1 cellular context compared by ENCODE assay signal in genomic region chr1:247156787-247157232, GRCh38.
TF ChIP-seq lines count a peak whose summit lies in the region.

No MANE protein-coding gene starts in this region.

TF ChIP-seq in K562, 482 proteins besides CTCF, POLR2A, EP300 and RAD21 (continued from another document and continues in another):
- no peak for TF ChIP-seq MITF (IDR thresholded peaks at IDR 0.05)
- TF ChIP-seq COPS2 (conservative IDR thresholded peaks at IDR 0.05) = no peak
- no peak for TF ChIP-seq ZNF780A (CRISPR knock-in tag; IDR thresholded peaks at IDR 0.05)
- no peak for TF ChIP-seq NCOR1 (IDR thresholded peaks at IDR 0.05)
- TF ChIP-seq U2AF2 (optimal IDR thresholded peaks at IDR 0.05; ENCODE audit: low read depth, low read length) = no peak
- no peak for TF ChIP-seq KAT2B (IDR thresholded peaks at IDR 0.05; ENCODE audit: low read depth, low read length)
- TF ChIP-seq ASH1L (IDR thresholded peaks at IDR 0.05; ENCODE audit: borderline replicate concordance, low read depth, partially characterized antibody) = no peak
- TF ChIP-seq SP2 (IDR thresholded peaks at IDR 0.05; ENCODE audit: extremely low read depth, low read depth, low read length, poor library complexity, severe bottlenecking) = no peak
- TF ChIP-seq RBM39 (optimal IDR thresholded peaks at IDR 0.05; ENCODE audit: low read depth, low read length) = no peak
- TF ChIP-seq HMGXB4 (CRISPR knock-in tag; IDR thresholded peaks at IDR 0.05) = no peak
- peak; percentile 96 for TF ChIP-seq XRCC3 (IDR thresholded peaks at IDR 0.05)
- no peak for TF ChIP-seq HNRNPK (IDR thresholded peaks at IDR 0.05; ENCODE audit: low read depth, low read length, poor library complexity, severe bottlenecking)
- no peak for TF ChIP-seq RAD51 (IDR thresholded peaks at IDR 0.05; ENCODE audit: borderline replicate concordance, low read depth)
- peak; percentile 43; the same call in 1 of the 2 replicates for TF ChIP-seq ZEB2 (IDR thresholded peaks at IDR 0.05)
- TF ChIP-seq ESRRB (CRISPR knock-in tag; IDR thresholded peaks at IDR 0.05; ENCODE audit: borderline replicate concordance) = no peak
- TF ChIP-seq ZNF12 (CRISPR knock-in tag; IDR thresholded peaks at IDR 0.05) = no peak
- no peak for TF ChIP-seq DNMT1 (IDR thresholded peaks at IDR 0.05)
- TF ChIP-seq HDAC6 (IDR thresholded peaks at IDR 0.05; ENCODE audit: low read depth, low read length) = no peak
- no peak for TF ChIP-seq ZNF408 (CRISPR knock-in tag; IDR thresholded peaks at IDR 0.05; ENCODE audit: low read depth)
- TF ChIP-seq KDM4B (IDR thresholded peaks at IDR 0.05; ENCODE audit: borderline replicate concordance in 2 of 2, low read depth in 1 of 2) = no peak
- TF ChIP-seq NR0B1 (IDR thresholded peaks at IDR 0.05; ENCODE audit: partially characterized antibody) = no peak
- no peak for TF ChIP-seq FOXA3 (CRISPR knock-in tag; conservative IDR thresholded peaks at IDR 0.05 in 1 of 2, IDR thresholded peaks at IDR 0.05 in 1 of 2)
- TF ChIP-seq ZNF79 (CRISPR knock-in tag; IDR thresholded peaks at IDR 0.05; ENCODE audit: low read depth) = no peak
- no peak for TF ChIP-seq ZNF76 (CRISPR knock-in tag; IDR thresholded peaks at IDR 0.05; ENCODE audit: borderline replicate concordance)
- no peak for TF ChIP-seq CCNT2 (IDR thresholded peaks at IDR 0.05; ENCODE audit: borderline replicate concordance, extremely low read depth, insufficient read length, low read depth, low read length)
- TF ChIP-seq CBX3 (IDR thresholded peaks at IDR 0.05; ENCODE audit: borderline replicate concordance in 1 of 2, low read length in 2 of 2) = peak in 1 of 2 experiments; percentile 94; a peak in 2 of 3 replicates
- TF ChIP-seq SIRT6 (IDR thresholded peaks at IDR 0.05; ENCODE audit: low read depth, low read length) = no peak
- no peak for TF ChIP-seq ZNF695 (CRISPR knock-in tag; IDR thresholded peaks at IDR 0.05)
- no peak for TF ChIP-seq ELK3 (CRISPR knock-in tag; IDR thresholded peaks at IDR 0.05)
- TF ChIP-seq STAT5B (CRISPR knock-in tag; IDR thresholded peaks at IDR 0.05) = no peak
- TF ChIP-seq CEBPB (tag; IDR thresholded peaks at IDR 0.05) = no peak
- TF ChIP-seq GABPB1 (CRISPR knock-in tag; IDR thresholded peaks at IDR 0.05) = no peak
- TF ChIP-seq TRIM24 (IDR thresholded peaks at IDR 0.05) = peak in 1 of 2 experiments; percentile 63; a peak in 2 of 4 replicates
- TF ChIP-seq E2F8 (IDR thresholded peaks at IDR 0.05; ENCODE audit: low read depth, partially characterized antibody) = no peak
- TF ChIP-seq NONO (IDR thresholded peaks at IDR 0.05; ENCODE audit: low read depth in 2 of 2, low read length in 1 of 2) = no peak
- TF ChIP-seq ZMIZ1 (IDR thresholded peaks at IDR 0.05; ENCODE audit: low read depth in 2 of 2, low read length in 2 of 2) = no peak
- TF ChIP-seq EZH2 (IDR thresholded peaks at IDR 0.05; ENCODE audit: borderline replicate concordance, low read depth, low read length) = no peak
- TF ChIP-seq KAT7 (CRISPR knock-in tag; IDR thresholded peaks at IDR 0.05; ENCODE audit: borderline replicate concordance) = no peak
- no peak for TF ChIP-seq ATF6 (CRISPR knock-in tag; IDR thresholded peaks at IDR 0.05)
- 0 out of 2 replicates have a peak, but pooled peaks have one; percentile 16 for TF ChIP-seq CBX5 (IDR thresholded peaks at IDR 0.05; ENCODE audit: borderline replicate concordance, low read depth)
- TF ChIP-seq SAFB2 (IDR thresholded peaks at IDR 0.05; ENCODE audit: borderline replicate concordance, low read depth, low read length, severe bottlenecking) = no peak
- no peak for TF ChIP-seq ZNF586 (CRISPR knock-in tag; conservative IDR thresholded peaks at IDR 0.05)
- TF ChIP-seq REST (CRISPR knock-in tag; IDR thresholded peaks at IDR 0.05; ENCODE audit: low read depth) = no peak
- TF ChIP-seq MTF1 (CRISPR knock-in tag; IDR thresholded peaks at IDR 0.05; ENCODE audit: borderline replicate concordance) = no peak
- no peak for TF ChIP-seq SIN3A (IDR thresholded peaks at IDR 0.05; ENCODE audit: borderline replicate concordance in 2 of 2, control insufficient read depth in 1 of 2, low read depth in 2 of 2, low read length in 2 of 2)
- TF ChIP-seq TOE1 (IDR thresholded peaks at IDR 0.05; ENCODE audit: borderline replicate concordance) = no peak
- no peak for TF ChIP-seq TOE1 (CRISPR knock-in tag; IDR thresholded peaks at IDR 0.05; ENCODE audit: borderline replicate concordance, low read depth)
